ENCODE assay signal across 1 cellular context in genomic region chr13:77387607-77388200, GRCh38.
TF ChIP-seq lines count a peak whose summit lies in the region.

No MANE protein-coding gene starts in this region.

TF ChIP-seq in HepG2, 621 proteins besides CTCF, POLR2A, EP300 and RAD21 (continued from another document):
- no peak for TF ChIP-seq ZNF83 (CRISPR knock-in tag; IDR thresholded peaks at IDR 0.05; ENCODE audit: borderline replicate concordance)
TF ChIP-seq in HepG2: peak in this region for 0.
